8 cellular contexts compared by ENCODE assay signal in genomic region chr11:63888170-63889086, GRCh38. TPM values are rescaled to one million over a fixed set of nuclear protein-coding genes. Genes with fewer than 3 reads are reported as not detected.
DNase-seq lines count a peak whose midpoint lies in the region; ATAC-seq and TF ChIP-seq lines count a peak whose summit lies in the region.

No MANE protein-coding gene starts in this region.

- CTCF ChIA-PET in activated CD8-positive, alpha-beta memory T cell treated with anti-CD3 and anti-CD28 coated beads, Interleukin-2, amount 10 ng/mL, durations not matched to agents 7 days and 5 days (lab: Charles Lee): interaction anchor here (1.0 to 6.0 kb wide), 9 partner anchors 16 to 59 kb away, joined by 3 to 44 read pairs (median 4); partner anchors contain the start of gene MARK2

- intact Hi-C loops in stomach (cut with DNase I; ENCODE audit: low total_unique reads): no loop called here

- H3K9me3 ChIP-seq in stomach: no peaks in the 10 kb centered on the region

- TF ChIP-seq CTCF in GM06990 (IDR thresholded peaks at IDR 0.05; ENCODE audit: insufficient read depth, low read length, poor library complexity, severe bottlenecking) (no peak), epithelial cell of proximal tubule (conservative IDR thresholded peaks at IDR 0.05; ENCODE audit: low read depth, low read length) (no peak), nephron progenitor cell (IDR thresholded peaks at IDR 0.05) (no peak), stomach (IDR thresholded peaks at IDR 0.05) (no peak)

- peaks cover 70% of the 10 kb centered on the region for H3K4me1 Mint-ChIP-seq in activated CD8-positive, alpha-beta memory T cell treated with anti-CD3 and anti-CD28 coated beads, Interleukin-2, amount 10 ng/mL, durations not matched to agents 7 days and 5 days
- peaks cover 67% of the 10 kb centered on the region for H3K4me1 Mint-ChIP-seq in nephron progenitor cell

- H3K4me3 Mint-ChIP-seq in activated CD8-positive, alpha-beta memory T cell treated with anti-CD3 and anti-CD28 coated beads, Interleukin-2, amount 10 ng/mL, durations not matched to agents 7 days and 5 days: peak overlapping the region; percentile 98
- H3K4me3 Mint-ChIP-seq in nephron progenitor cell: peak overlapping the region; percentile 73

- DNase-seq in GM06990 (ENCODE audit: extremely low read depth, insufficient read length) (peak; percentile 77), NCI-H2196 (lab: John Stamatoyannopoulos, UW; ENCODE audit: unreplicated experiment) (peak; percentile 86), epithelial cell of proximal tubule (ENCODE audit: low read depth) (peak; percentile 45), nephron progenitor cell (peak; percentile 23), stomach (peak; percentile 83)
- peak; percentile 82 for DNase-seq in activated CD8-positive, alpha-beta memory T cell treated with anti-CD3 and anti-CD28 coated beads, Interleukin-2, amount 10 ng/mL, durations not matched to agents 7 days and 5 days

- peaks cover 4% of the 10 kb centered on the region for H3K36me3 Mint-ChIP-seq in activated CD8-positive, alpha-beta memory T cell treated with anti-CD3 and anti-CD28 coated beads, Interleukin-2, amount 10 ng/mL, durations not matched to agents 7 days and 5 days
- peaks cover 4% of the 10 kb centered on the region for H3K36me3 Mint-ChIP-seq in nephron progenitor cell (ENCODE audit: low read depth)

- H3K36me3 ChIP-seq in GM06990 (ENCODE audit: control insufficient read depth, insufficient read depth, low read length): peaks cover 9% of the 10 kb centered on the region
- peaks cover 0 to 4% (median 2%) of the 10 kb centered on the region in 4 donors for H3K36me3 ChIP-seq in stomach

- TF ChIP-seq POLR2A in stomach (IDR thresholded peaks at IDR 0.05): no peak

- H3K27me3 Mint-ChIP-seq in activated CD8-positive, alpha-beta memory T cell treated with anti-CD3 and anti-CD28 coated beads, Interleukin-2, amount 10 ng/mL, durations not matched to agents 7 days and 5 days: no peaks in the 10 kb centered on the region
- H3K27me3 Mint-ChIP-seq in nephron progenitor cell (ENCODE audit: low read depth, poor library complexity): no peaks in the 10 kb centered on the region

- H3K27ac ChIP-seq in stomach: peak overlapping the region; percentile 86 to 94 (median 91)

- H3K27ac Mint-ChIP-seq in activated CD8-positive, alpha-beta memory T cell treated with anti-CD3 and anti-CD28 coated beads, Interleukin-2, amount 10 ng/mL, durations not matched to agents 7 days and 5 days: peak overlapping the region; percentile 91
- peak overlapping the region; percentile 87 for H3K27ac Mint-ChIP-seq in nephron progenitor cell

- no peak for TF ChIP-seq EP300 in stomach (IDR thresholded peaks at IDR 0.05)

- no peaks in the 10 kb centered on the region for H3K27me3 ChIP-seq in GM06990 (replicated peaks; ENCODE audit: control insufficient read depth, insufficient read depth, low read length)
- H3K27me3 ChIP-seq in stomach: no peaks in the 10 kb centered on the region

- no peaks in the 10 kb centered on the region for H3K9me3 Mint-ChIP-seq in activated CD8-positive, alpha-beta memory T cell treated with anti-CD3 and anti-CD28 coated beads, Interleukin-2, amount 10 ng/mL, durations not matched to agents 7 days and 5 days (ENCODE audit: low read depth)
- peaks cover 3% of the 10 kb centered on the region for H3K9me3 Mint-ChIP-seq in nephron progenitor cell

- H3K4me3 ChIP-seq in GM06990 (replicated peaks; ENCODE audit: low read depth, low read length) (peak overlapping the region; percentile 64), epithelial cell of proximal tubule (ENCODE audit: low read depth, low read length) (peak overlapping the region; percentile 53), stomach (peak overlapping the region; percentile 31 to 47 (median 39))

- peaks cover 50 to 91% (median 79%) of the 10 kb centered on the region in 4 donors for H3K4me1 ChIP-seq in stomach

- 8 to 24% (median 13%) methylated on average over 18 to 25 of the region's 25 CpGs for WGBS in stomach, 5 donors

- ATAC-seq in HG02759 (IDR thresholded peaks at IDR 0.05; ENCODE audit: unreplicated experiment) (peak; percentile 74), HG03565 (IDR thresholded peaks at IDR 0.05; ENCODE audit: unreplicated experiment) (no peak)
- peak; percentile 81 for ATAC-seq in activated CD8-positive, alpha-beta memory T cell treated with anti-CD3 and anti-CD28 coated beads, Interleukin-2, amount 10 ng/mL, durations not matched to agents 7 days and 5 days

RNA-seq across cellular contexts. Expression of gene RCOR2, which starts 28.5 kb away (rescaled TPM):
- total RNA-seq in activated CD8-positive, alpha-beta memory T cell treated with anti-CD3 and anti-CD28 coated beads, Interleukin-2, amount 10 ng/mL, durations not matched to agents 7 days and 5 days: under 1 TPM; 0.16 to 0.47 TPM
- total RNA-seq in epithelial cell of proximal tubule (3.1 and 4.8 TPM in 2 replicates), stomach (1 to 10 TPM in 1 of 5 donors, under 1 TPM in 1, not detected in 3; 0.58 to 1.1 TPM)
- polyA plus RNA-seq in stomach: 1 to 10 TPM in 1 of 3 donors, under 1 TPM in 2; 0.35 to 1.6 (median 0.92) TPM

RNA-seq across cellular contexts. Expression of gene MARK2, which starts 49.5 kb away (rescaled TPM):
- 10 to 100 TPM; 57.2 to 57.9 TPM for total RNA-seq in activated CD8-positive, alpha-beta memory T cell treated with anti-CD3 and anti-CD28 coated beads, Interleukin-2, amount 10 ng/mL, durations not matched to agents 7 days and 5 days
- 33.6 and 36.2 TPM in 2 replicates for total RNA-seq in epithelial cell of proximal tubule
- total RNA-seq in stomach: 100 to 1,000 TPM in 1 of 5 donors, 10 to 100 TPM in 4; 13.8 to 128 (median 34.8) TPM
- 10 to 100 TPM in 2 of 3 donors, 1 to 10 TPM in 1; 8.8 to 18.2 (median 13.9) TPM for polyA plus RNA-seq in stomach

RNA-seq across cellular contexts. Expression of gene NAA40, which starts 50.4 kb away (rescaled TPM):
- 10 to 100 TPM; 37.0 to 46.0 TPM for total RNA-seq in activated CD8-positive, alpha-beta memory T cell treated with anti-CD3 and anti-CD28 coated beads, Interleukin-2, amount 10 ng/mL, durations not matched to agents 7 days and 5 days
- total RNA-seq in epithelial cell of proximal tubule (17.6 and 19.4 TPM in 2 replicates), stomach (10 to 100 TPM in 3 of 5 donors, 1 to 10 TPM in 2; 4.3 to 71.4 (median 14.9) TPM)
- polyA plus RNA-seq in stomach: 1 to 10 TPM; 4.9 to 8.0 (median 5.8) TPM

Comparison
In these comparisons a context has a peak if more than half of its experiments do, and no peak if none do; other contexts are left out.
1. DNase-seq: peak in every context shown above with its lines; median percentile 86 in NCI-H2196; 83 in stomach; 82 in activated CD8-positive, alpha-beta memory T cell treated with anti-CD3 and anti-CD28 coated beads, Interleukin-2, amount 10 ng/mL, durations not matched to agents 7 days and 5 days; 77 in GM06990; 45 in epithelial cell of proximal tubule; 23 in nephron progenitor cell.